ENCODE assay signal across 11 cellular contexts in genomic region chr14:75479770-75480600, GRCh38. TPM values are rescaled to one million over a fixed set of nuclear protein-coding genes. Genes with fewer than 3 reads are reported as not detected.
DNase-seq lines count a peak whose midpoint lies in the region; ATAC-seq and TF ChIP-seq lines count a peak whose summit lies in the region.
"Had no signal": no experiment of that assay in that cellular context is flagged by ENCODE, and none has a peak within 500 bp of the region (broad histone marks: within the 10 kb centered on the region; RNA-seq: fewer than 3 reads in every experiment).

No MANE protein-coding gene starts in this region.

- H3K18ac ChIP-seq in neuronal stem cell (ENCODE audit: low read length), result peak overlapping the region; percentile 68

- H3K27ac ChIP-seq in neuronal stem cell (replicated peaks; ENCODE audit: low read length) (peak overlapping the region; percentile 40), prostate gland (no peak overlapping the region)

- peak overlapping the region; percentile 56 for H3K9ac ChIP-seq in NT2/D1 (ENCODE audit: insufficient read length, low read depth)
- H3K9ac ChIP-seq in neuronal stem cell (ENCODE audit: low read depth, low read length, poor library complexity), result no peak overlapping the region

- no peaks in the 10 kb centered on the region for H3K79me1 ChIP-seq in neuronal stem cell (ENCODE audit: low read depth, low read length)

- H3K4me3 ChIP-seq in NT2/D1 (ENCODE audit: insufficient read length, low read depth) (no peak overlapping the region), neuronal stem cell (ENCODE audit: low read length in 2 of 2) (no peak overlapping the region), prostate gland (no peak overlapping the region)

- intact Hi-C loops in prostate gland (cut with DNase I), result no loop called here

- DNase-seq in NT2/D1 (ENCODE audit: low read depth, low spot score) (peak; percentile 66), neuronal stem cell (ENCODE audit: low spot score) (no peak), G401 (ENCODE audit: low spot score) (no peak), hippocampal formation (lab: John Stamatoyannopoulos, UW) (no peak), prostate gland (ENCODE audit: low spot score) (no peak)
- DNase-seq: activated CD4-positive, CD25-positive, alpha-beta regulatory T cell; naive thymus-derived CD8-positive, alpha-beta T cell; NCI-H2081 treated with DMSO at 0.1 percent for 48 hours had no signal

- H3K9me3 ChIP-seq in NT2/D1 (ENCODE audit: insufficient read depth, low read length), result no peaks in the 10 kb centered on the region; the same call in 1 of the 2 replicates
- H3K9me3 ChIP-seq in neuronal stem cell (replicated peaks in 1 of 2; ENCODE audit: control insufficient read depth in 2 of 2, insufficient read depth in 1 of 2, low read depth in 1 of 2, low read length in 2 of 2), result peaks cover 0 to 1% of the 10 kb centered on the region in 2 donors
- no peaks in the 10 kb centered on the region for H3K9me3 ChIP-seq in prostate gland
- H3K9me3 ChIP-seq: Caco-2 had no signal

- H2AK5ac ChIP-seq in neuronal stem cell (ENCODE audit: low read depth, low read length), result no peak overlapping the region

- H3K14ac ChIP-seq in neuronal stem cell (ENCODE audit: low read length), result no peak overlapping the region

- TF ChIP-seq POLR2A in prostate gland (IDR thresholded peaks at IDR 0.05), result no peak

- H3K4me1 ChIP-seq in NT2/D1 (ENCODE audit: insufficient read depth, insufficient read length) (peaks cover 5% of the 10 kb centered on the region), neuronal stem cell (ENCODE audit: control insufficient read depth in 2 of 2, insufficient read depth in 1 of 2, low read depth in 1 of 2, low read length in 2 of 2) (peaks cover 0 to 9% of the 10 kb centered on the region in 2 donors), prostate gland (replicated peaks) (no peaks in the 10 kb centered on the region)

- H3K23ac ChIP-seq in neuronal stem cell (ENCODE audit: low read depth, low read length, poor library complexity), result no peak overlapping the region

- H3K36me3 ChIP-seq in NT2/D1 (ENCODE audit: insufficient read depth, insufficient read length, low read length) (peaks cover 5% of the 10 kb centered on the region), neuronal stem cell (replicated peaks in 1 of 2; ENCODE audit: control insufficient read depth in 2 of 2, insufficient read depth in 2 of 2, low read length in 2 of 2) (no peaks in the 10 kb centered on the region), prostate gland (no peaks in the 10 kb centered on the region)

- H2BK5ac ChIP-seq in neuronal stem cell (ENCODE audit: low read length), result no peak overlapping the region

- H2BK120ac ChIP-seq in neuronal stem cell (ENCODE audit: low read depth, low read length), result no peak overlapping the region

- H2BK15ac ChIP-seq in neuronal stem cell (ENCODE audit: low read length), result no peak overlapping the region

- no peak overlapping the region for H4K8ac ChIP-seq in neuronal stem cell (ENCODE audit: low read depth, low read length)

- H3K4ac ChIP-seq in neuronal stem cell (ENCODE audit: low read length), result no peak overlapping the region

- WGBS in neuronal stem cell (ENCODE audit: extremely low coverage in 2 of 2, insufficient read length in 2 of 2, insufficient replicate concordance in 1 of 2), 2 donors, result no CpG with 5 or more reads among the region's 11 CpGs
- 54% methylated on average over 11 of the region's 11 CpGs for WGBS in prostate gland

- in situ Hi-C loops in G401 (cut with HindIII; ENCODE audit: low sequenced_read_pairs), result no loop called here

- H3K4me2 ChIP-seq in neuronal stem cell (ENCODE audit: insufficient read depth, low read length, poor library complexity, severe bottlenecking), result no peak overlapping the region

- no peak overlapping the region for H2BK12ac ChIP-seq in neuronal stem cell (ENCODE audit: low read length)

- H3K27me3 ChIP-seq in NT2/D1 (ENCODE audit: insufficient read depth, insufficient read length), result no peaks in the 10 kb centered on the region
- peaks cover 0 to 6% (median 0%) of the 10 kb centered on the region in 3 experiments for H3K27me3 ChIP-seq in neuronal stem cell (ENCODE audit: control insufficient read depth in 3 of 3, insufficient read depth in 3 of 3, low read depth in 1 of 3, low read length in 3 of 3)
- H3K27me3 ChIP-seq in prostate gland (replicated peaks; ENCODE audit: insufficient read depth), result no peaks in the 10 kb centered on the region

- no peak for TF ChIP-seq CTCF in prostate gland (IDR thresholded peaks at IDR 0.05)

- peak overlapping the region; percentile 24 for H2AFZ ChIP-seq in neuronal stem cell (ENCODE audit: low read length)

- no peak overlapping the region for H4K91ac ChIP-seq in neuronal stem cell (ENCODE audit: low read depth, low read length, poor library complexity)

- ATAC-seq in GM19351 (IDR thresholded peaks at IDR 0.05; ENCODE audit: unreplicated experiment), result peak; percentile 61
- peak; percentile 66 for ATAC-seq in HG02610 (IDR thresholded peaks at IDR 0.05; ENCODE audit: unreplicated experiment)
- ATAC-seq: naive thymus-derived CD8-positive, alpha-beta T cell had no signal

RNA-seq across cellular contexts. Expression of gene BATF, which starts 42.3 kb away (rescaled TPM):
- not detected for polyA plus RNA-seq in neuronal stem cell (2013, experiment 1 of 2)
- not detected for polyA plus RNA-seq in neuronal stem cell (2013, experiment 2 of 2)
- not detected in 2 replicates for total RNA-seq in G401 (2014; rRNA removed; shearing (Covaris generic))
- total RNA-seq in prostate gland, result 10 to 100 TPM in 1 of 2 donors, 1 to 10 TPM in 1; 3.1 to 11.8 TPM

RNA-seq across cellular contexts. Expression of gene JDP2, which starts 52.2 kb away (rescaled TPM):
- polyA plus RNA-seq in neuronal stem cell (2013, experiment 1 of 2), result 12.3 TPM
- 12.4 TPM for polyA plus RNA-seq in neuronal stem cell (2013, experiment 2 of 2)
- total RNA-seq in G401 (2014; rRNA removed; shearing (Covaris generic)), result 37.4 and 40.7 TPM in 2 replicates
- 10 to 100 TPM; 27.1 to 34.0 TPM for total RNA-seq in prostate gland
- polyA plus RNA-seq: naive thymus-derived CD8-positive, alpha-beta T cell had no signal
